In the genomic region with DNA sequence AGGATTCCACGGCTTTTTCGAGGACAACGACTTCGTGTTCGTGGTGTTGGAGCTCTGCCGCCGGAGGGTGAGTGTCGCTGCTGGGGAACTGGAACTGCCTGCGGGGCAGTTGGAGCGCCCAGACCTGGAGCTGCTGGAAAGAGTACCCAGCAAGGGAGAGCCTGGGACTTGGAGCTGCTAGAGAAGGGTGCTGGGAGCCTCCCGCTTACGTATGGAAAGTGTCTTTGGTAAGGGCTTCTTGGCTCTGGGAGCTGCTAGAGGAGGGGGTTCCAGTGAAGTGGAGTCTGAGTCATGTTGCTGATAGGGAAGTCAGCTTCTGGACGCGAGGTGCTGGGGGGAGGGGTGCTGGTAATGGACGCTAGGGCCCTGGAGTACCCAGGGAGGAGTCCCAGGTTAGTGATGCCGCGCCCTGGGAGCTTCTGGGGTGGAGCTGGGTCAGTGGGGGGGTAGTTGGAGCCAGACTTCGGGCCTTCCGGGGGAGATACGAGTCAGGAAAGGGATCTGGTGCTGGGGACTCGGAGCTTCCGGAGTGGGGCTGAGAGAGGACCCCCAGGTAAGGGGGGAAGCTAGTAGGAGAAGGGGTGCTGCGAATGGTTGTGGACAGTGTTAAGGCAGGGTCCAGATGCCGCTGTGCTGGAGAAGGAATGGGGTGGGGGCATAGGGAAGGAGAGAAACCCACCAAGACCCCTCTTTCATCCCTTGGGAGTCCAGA, we compare ENCODE assay signal across 8 cellular contexts. TPM values are rescaled to one million over a fixed set of nuclear protein-coding genes. Genes with fewer than 3 reads are reported as not detected.
DNase-seq lines count a peak whose midpoint lies in the region; ATAC-seq and TF ChIP-seq lines count a peak whose summit lies in the region.

No MANE protein-coding gene starts in this region.

- H3K36me3 Mint-ChIP-seq in endodermal cell (ENCODE audit: low read depth) = peaks cover 42% of the 10 kb centered on the region

- no peaks in the 10 kb centered on the region for H3K27me3 Mint-ChIP-seq in endodermal cell (ENCODE audit: insufficient read depth)

- H3K9me3 ChIP-seq in endodermal cell (ENCODE audit: control insufficient read depth, low read length) = no peaks in the 10 kb centered on the region
- no peaks in the 10 kb centered on the region for H3K9me3 ChIP-seq in neural cell (ENCODE audit: low read length)

- no peaks in the 10 kb centered on the region for H3K27me3 ChIP-seq in endodermal cell (ENCODE audit: control insufficient read depth, insufficient read depth, low read length, poor library complexity, severe bottlenecking)
- H3K27me3 ChIP-seq in neural cell (ENCODE audit: insufficient read depth, low read depth, low read length) = no peaks in the 10 kb centered on the region

- ATAC-seq in HG02623 (IDR thresholded peaks at IDR 0.05; ENCODE audit: unreplicated experiment) (no peak), HG03469 (IDR thresholded peaks at IDR 0.05; ENCODE audit: unreplicated experiment) (no peak)

- H3K36me3 ChIP-seq in endodermal cell (ENCODE audit: control insufficient read depth, insufficient read depth, low read length) (peaks cover 47% of the 10 kb centered on the region), neural cell (ENCODE audit: insufficient read depth, low read length) (peaks cover 5% of the 10 kb centered on the region)

- H3K4me3 ChIP-seq in endodermal cell (ENCODE audit: low read length) (peak overlapping the region; percentile 97), neural cell (ENCODE audit: low read length) (peak overlapping the region; percentile 81)

- H3K9ac ChIP-seq in endodermal cell (ENCODE audit: extremely low read depth, low read length, poor library complexity, severe bottlenecking) (peak overlapping the region; percentile 84), neural cell (ENCODE audit: low read length) (peak overlapping the region; percentile 34)

- no peaks in the 10 kb centered on the region for H3K9me2 ChIP-seq in neural cell (ENCODE audit: insufficient read depth, low read length)

- peaks cover 24% of the 10 kb centered on the region for H3K79me2 ChIP-seq in neural cell (replicated peaks; ENCODE audit: insufficient read depth, low read length)

- H3K27ac ChIP-seq in endodermal cell (ENCODE audit: low read depth, low read length) (no peak overlapping the region), neural cell (ENCODE audit: low read length) (no peak overlapping the region)

- H3K27ac Mint-ChIP-seq in endodermal cell = peak overlapping the region; percentile 90

- no peak for TF ChIP-seq EP300 in neural cell (conservative IDR thresholded peaks at IDR 0.05; ENCODE audit: poor library complexity, severe bottlenecking)

- H3K4me3 Mint-ChIP-seq in endodermal cell = peak overlapping the region; percentile 95

- no peak for TF ChIP-seq CTCF in endodermal cell (conservative IDR thresholded peaks at IDR 0.05)
- no peak for TF ChIP-seq CTCF in neural cell (IDR thresholded peaks at IDR 0.05; ENCODE audit: poor library complexity, severe bottlenecking)

- WGBS in endodermal cell (ENCODE audit: insufficient coverage in 1 of 2, insufficient read length in 1 of 2), 2 experiments = 2 to 5% methylated on average over 14 to 24 of the region's 24 CpGs

- peaks cover 10% of the 10 kb centered on the region for H3K4me1 Mint-ChIP-seq in endodermal cell

- peak overlapping the region; percentile 78 for H3K4me2 ChIP-seq in neural cell (ENCODE audit: low read length)

- DNase-seq in NCI-H1436 (lab: John Stamatoyannopoulos, UW) = peak; percentile 0
- no peak for DNase-seq in NCI-H1436 treated with DMSO at 0.1 percent for 48 hours (lab: John Stamatoyannopoulos, UW)
- DNase-seq in HPDE6-E6E7 (ENCODE audit: extremely low spot score) = peak; percentile 66
- DNase-seq in SK-N-DZ (ENCODE audit: low spot score) = peak; percentile 25
- DNase-seq in endodermal cell = peak; percentile 80

- H2AFZ ChIP-seq in neural cell (ENCODE audit: low read depth, low read length) = no peak overlapping the region

- no peaks in the 10 kb centered on the region for H3F3A ChIP-seq in neural cell (ENCODE audit: insufficient read depth, low read length, poor library complexity, severe bottlenecking)

- TF ChIP-seq RAD21 in neural cell (conservative IDR thresholded peaks at IDR 0.05) = no peak

- peaks cover 8% of the 10 kb centered on the region for H4K20me1 ChIP-seq in neural cell (ENCODE audit: insufficient read depth)

- peaks cover 9% of the 10 kb centered on the region for H3K4me1 ChIP-seq in endodermal cell (ENCODE audit: control insufficient read depth, insufficient read depth, low read length)

- H3K9me3 Mint-ChIP-seq in endodermal cell = no peaks in the 10 kb centered on the region

TF ChIP-seq in neural cell, 6 proteins besides CTCF, POLR2A, EP300 and RAD21:
- TF ChIP-seq, protein P1, sequence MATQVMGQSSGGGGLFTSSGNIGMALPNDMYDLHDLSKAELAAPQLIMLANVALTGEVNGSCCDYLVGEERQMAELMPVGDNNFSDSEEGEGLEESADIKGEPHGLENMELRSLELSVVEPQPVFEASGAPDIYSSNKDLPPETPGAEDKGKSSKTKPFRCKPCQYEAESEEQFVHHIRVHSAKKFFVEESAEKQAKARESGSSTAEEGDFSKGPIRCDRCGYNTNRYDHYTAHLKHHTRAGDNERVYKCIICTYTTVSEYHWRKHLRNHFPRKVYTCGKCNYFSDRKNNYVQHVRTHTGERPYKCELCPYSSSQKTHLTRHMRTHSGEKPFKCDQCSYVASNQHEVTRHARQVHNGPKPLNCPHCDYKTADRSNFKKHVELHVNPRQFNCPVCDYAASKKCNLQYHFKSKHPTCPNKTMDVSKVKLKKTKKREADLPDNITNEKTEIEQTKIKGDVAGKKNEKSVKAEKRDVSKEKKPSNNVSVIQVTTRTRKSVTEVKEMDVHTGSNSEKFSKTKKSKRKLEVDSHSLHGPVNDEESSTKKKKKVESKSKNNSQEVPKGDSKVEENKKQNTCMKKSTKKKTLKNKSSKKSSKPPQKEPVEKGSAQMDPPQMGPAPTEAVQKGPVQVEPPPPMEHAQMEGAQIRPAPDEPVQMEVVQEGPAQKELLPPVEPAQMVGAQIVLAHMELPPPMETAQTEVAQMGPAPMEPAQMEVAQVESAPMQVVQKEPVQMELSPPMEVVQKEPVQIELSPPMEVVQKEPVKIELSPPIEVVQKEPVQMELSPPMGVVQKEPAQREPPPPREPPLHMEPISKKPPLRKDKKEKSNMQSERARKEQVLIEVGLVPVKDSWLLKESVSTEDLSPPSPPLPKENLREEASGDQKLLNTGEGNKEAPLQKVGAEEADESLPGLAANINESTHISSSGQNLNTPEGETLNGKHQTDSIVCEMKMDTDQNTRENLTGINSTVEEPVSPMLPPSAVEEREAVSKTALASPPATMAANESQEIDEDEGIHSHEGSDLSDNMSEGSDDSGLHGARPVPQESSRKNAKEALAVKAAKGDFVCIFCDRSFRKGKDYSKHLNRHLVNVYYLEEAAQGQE (IDR thresholded peaks at IDR 0.05; ENCODE audit: borderline replicate concordance) = no peak
- no peak for TF ChIP-seq TAF1 (IDR thresholded peaks at IDR 0.05; ENCODE audit: low read depth)
- no peak for TF ChIP-seq POLR2AphosphoS5 (IDR thresholded peaks at IDR 0.05)
- no peak for TF ChIP-seq MXI1 (conservative IDR thresholded peaks at IDR 0.05; ENCODE audit: poor library complexity, severe bottlenecking)
- TF ChIP-seq SMC3 (conservative IDR thresholded peaks at IDR 0.05; ENCODE audit: poor library complexity) = no peak
- TF ChIP-seq EZH2 (IDR thresholded peaks at IDR 0.05; ENCODE audit: borderline replicate concordance, insufficient read depth, low read length, poor library complexity, severe bottlenecking) = no peak

RNA-seq across cellular contexts. Expression of a gene that starts 0.7 kb away (rescaled TPM):
- polyA plus RNA-seq in SK-N-DZ (2014; cell fraction: cytosol; rRNA removed) = 107 and 112 TPM in 2 replicates
- polyA plus RNA-seq in SK-N-DZ (2014; cell fraction: nucleus; rRNA removed) = 61.1 and 103 TPM in 2 replicates
- total RNA-seq in endodermal cell = 100 to 1,000 TPM in 1 of 2 donors, 10 to 100 TPM in 1; 76.7 to 118 TPM
- 138 TPM for polyA plus RNA-seq in endodermal cell (2013, experiment 1 of 2)
- polyA plus RNA-seq in endodermal cell (2013, experiment 2 of 2) = 132 TPM
- 0.21 and 1.3 TPM in 2 replicates for polyA plus RNA-seq in neural cell
- polyA minus RNA-seq in neural cell = 4.1 and 5.1 TPM in 2 replicates

RNA-seq across cellular contexts. Expression of a gene that starts 33.6 kb away (rescaled TPM):
- polyA plus RNA-seq in SK-N-DZ (2014; cell fraction: cytosol; rRNA removed) = 0.17 and 1.7 TPM in 2 replicates
- polyA plus RNA-seq in SK-N-DZ (2014; cell fraction: nucleus; rRNA removed) = 1.3 and 2.0 TPM in 2 replicates
- 1 to 10 TPM; 1.3 to 1.4 TPM for total RNA-seq in endodermal cell
- polyA plus RNA-seq in endodermal cell (2013, experiment 1 of 2) = 0.39 TPM
- 0.37 TPM for polyA plus RNA-seq in endodermal cell (2013, experiment 2 of 2)
- not detected in 2 replicates for polyA plus RNA-seq in neural cell
- 0.73 TPM in 1 of 2 replicates, not detected in the other for polyA minus RNA-seq in neural cell

RNA-seq across cellular contexts. Expression of a gene that starts 38.2 kb away (rescaled TPM):
- polyA plus RNA-seq in SK-N-DZ (2014; cell fraction: cytosol; rRNA removed) = 70.4 and 72.8 TPM in 2 replicates
- 54.3 and 66.1 TPM in 2 replicates for polyA plus RNA-seq in SK-N-DZ (2014; cell fraction: nucleus; rRNA removed)
- 10 to 100 TPM; 82.2 to 90.8 TPM for total RNA-seq in endodermal cell
- polyA plus RNA-seq in endodermal cell (2013, experiment 1 of 2) = 61.9 TPM
- polyA plus RNA-seq in endodermal cell (2013, experiment 2 of 2) = 65.7 TPM
- polyA plus RNA-seq in neural cell = 63.7 and 65.8 TPM in 2 replicates
- 150 and 155 TPM in 2 replicates for polyA minus RNA-seq in neural cell

RNA-seq across cellular contexts. Expression of a gene that starts 38.3 kb away (rescaled TPM):
- 21.1 and 21.7 TPM in 2 replicates for polyA plus RNA-seq in SK-N-DZ (2014; cell fraction: cytosol; rRNA removed)
- 10.9 and 24.9 TPM in 2 replicates for polyA plus RNA-seq in SK-N-DZ (2014; cell fraction: nucleus; rRNA removed)
- 10 to 100 TPM; 20.0 to 24.8 TPM for total RNA-seq in endodermal cell
- 19.4 TPM for polyA plus RNA-seq in endodermal cell (2013, experiment 1 of 2)
- 12.1 TPM for polyA plus RNA-seq in endodermal cell (2013, experiment 2 of 2)
- 6.5 and 7.4 TPM in 2 replicates for polyA plus RNA-seq in neural cell
- 22.9 and 30.7 TPM in 2 replicates for polyA minus RNA-seq in neural cell
